ENCODE assay signal across 1 cellular context in the genomic region with DNA sequence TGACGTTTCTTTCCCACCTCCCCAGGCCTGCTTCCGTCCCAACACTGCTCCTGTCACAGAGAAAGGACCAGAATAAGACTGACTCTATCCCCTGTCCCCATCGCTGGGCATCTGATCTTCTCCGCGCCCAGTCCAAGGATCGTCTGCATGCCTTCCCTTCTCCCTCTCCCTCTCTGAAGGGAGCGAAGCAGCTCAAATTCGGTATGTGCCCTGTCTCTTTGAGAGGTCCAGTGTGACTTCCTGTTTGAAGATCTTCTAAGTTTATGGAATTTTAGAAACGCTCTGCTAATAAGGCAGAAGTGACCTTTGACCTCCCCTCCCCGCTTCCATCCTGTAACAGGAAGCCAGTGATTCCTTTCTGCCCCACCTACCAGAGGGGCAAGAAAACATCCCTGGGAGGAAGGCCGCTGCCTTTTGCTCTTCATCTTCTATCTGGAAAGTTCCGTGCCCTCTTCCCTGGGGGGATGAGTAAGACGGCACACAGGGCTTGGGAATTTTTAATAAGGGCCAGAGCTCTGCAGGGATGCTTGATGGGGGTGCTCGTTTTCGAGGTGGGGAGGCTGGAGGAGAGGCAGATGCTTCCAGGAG.
TF ChIP-seq lines count a peak whose summit lies in the region.

No MANE protein-coding gene starts in this region.

TF ChIP-seq in liver, 16 proteins besides CTCF, POLR2A, EP300 and RAD21 (continued from another document):
- TF ChIP-seq, protein P1, sequence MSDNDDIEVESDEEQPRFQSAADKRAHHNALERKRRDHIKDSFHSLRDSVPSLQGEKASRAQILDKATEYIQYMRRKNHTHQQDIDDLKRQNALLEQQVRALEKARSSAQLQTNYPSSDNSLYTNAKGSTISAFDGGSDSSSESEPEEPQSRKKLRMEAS (IDR thresholded peaks at IDR 0.05), result no peak
- no peak for TF ChIP-seq YY1 (IDR thresholded peaks at IDR 0.05)
